ENCODE assay signal across 25 cellular contexts in the genomic region with DNA sequence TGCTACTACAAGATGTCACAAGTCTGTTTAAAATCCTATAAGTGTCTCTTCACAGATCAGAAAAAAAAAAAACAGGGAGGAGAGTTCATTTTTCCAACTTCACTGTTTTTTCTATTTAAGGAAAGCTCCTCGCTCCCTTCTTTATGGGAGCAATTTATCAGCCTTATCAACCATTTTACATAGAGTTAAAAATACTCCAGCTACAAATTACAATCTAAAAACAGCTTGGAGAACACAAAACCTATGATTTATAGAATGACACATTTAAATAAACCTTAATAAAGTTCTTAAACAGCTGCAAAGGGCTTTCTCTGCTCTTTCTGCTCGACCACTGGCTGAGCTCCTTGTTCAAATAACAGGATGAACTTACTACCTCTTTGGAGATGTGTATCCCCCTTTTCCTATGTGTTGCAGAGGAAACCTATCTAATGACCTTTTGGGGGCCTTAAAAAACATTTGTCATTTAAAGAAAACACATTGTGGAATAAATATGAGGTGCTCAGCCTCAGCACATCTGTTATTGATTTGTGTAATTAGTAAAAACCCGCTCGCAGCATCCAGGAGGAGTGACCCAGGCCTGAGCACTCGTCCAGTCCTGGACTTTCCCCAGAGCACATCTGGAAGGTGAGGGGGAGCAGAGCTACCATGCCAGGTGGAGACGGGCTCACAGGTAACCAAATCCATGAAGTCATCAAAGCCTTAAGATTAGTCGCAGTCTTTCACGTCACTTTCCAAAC.
DNase-seq lines count a peak whose midpoint lies in the region; ATAC-seq and TF ChIP-seq lines count a peak whose summit lies in the region.
"Had no signal": no experiment of that assay in that cellular context is flagged by ENCODE, and none has a peak within 500 bp of the region (broad histone marks: within the 10 kb centered on the region; RNA-seq: fewer than 3 reads in every experiment).

No MANE protein-coding gene starts in this region.

- H3K27me3 ChIP-seq in adrenal gland (no peaks in the 10 kb centered on the region), sigmoid colon (no peaks in the 10 kb centered on the region)
- H3K27me3 ChIP-seq in CD4-positive, alpha-beta T cell (ENCODE audit: control insufficient read depth, insufficient read depth, low read length), result no peaks in the 10 kb centered on the region
- H3K27me3 ChIP-seq: gastrocnemius medialis had no signal

- no peaks in the 10 kb centered on the region for H3K27me3 Mint-ChIP-seq in CD14-positive monocyte (ENCODE audit: low read depth in 3 of 3)
- H3K27me3 Mint-ChIP-seq in CD4-positive, alpha-beta T cell, result no peaks in the 10 kb centered on the region
- H3K27me3 Mint-ChIP-seq: activated CD4-positive, alpha-beta T cell treated with anti-CD3 and anti-CD28 coated beads, Interleukin-2, amount 10 ng/mL, durations not matched to agents 7 days and 5 days had no signal

- no peaks in the 10 kb centered on the region for H3K9me2 ChIP-seq in OCI-LY7 (ENCODE audit: insufficient read depth, low read length)

- CTCF ChIA-PET in OCI-LY7 (lab: Charles Lee; ENCODE audit: unreplicated experiment), result no interaction called here
- CTCF ChIA-PET in CD4-positive, alpha-beta T cell (lab: Charles Lee), result no interaction called here

- intact Hi-C loops in adrenal gland (cut with DNase I), result no loop called here
- intact Hi-C loops in sigmoid colon (cut with DNase I), result no loop called here
- intact Hi-C loops in CD14-positive monocyte (cut with micrococcal nuclease), result no loop called here
- intact Hi-C loops in OCI-LY7 (cut with micrococcal nuclease; ENCODE audit: unreplicated experiment), result no loop called here
- intact Hi-C loops in CD4-positive, alpha-beta T cell (cut with DNase I, micrococcal nuclease), result no loop called here

- BruUV-seq in OCI-LY7 (replicated peaks; lab: Mats Ljungman, UMichigan), result no TSS peak

- WGBS in adrenal gland, 4 donors, result 42 to 61% (median 52%) methylated on average over 8 of the region's 8 CpGs
- 81 to 87% methylated on average over 8 of the region's 8 CpGs for WGBS in sigmoid colon, 2 donors

- peaks cover 62 to 67% of the 10 kb centered on the region in 2 donors for H3K36me3 Mint-ChIP-seq in CD14-positive monocyte
- H3K36me3 Mint-ChIP-seq in CD4-positive, alpha-beta T cell (ENCODE audit: low read depth), result no peaks in the 10 kb centered on the region
- H3K36me3 Mint-ChIP-seq: WTC11 had no signal

- peak overlapping the region in 3 of 5 donors; percentile 33 to 49 (median 39) for H3K27ac ChIP-seq in adrenal gland
- peak overlapping the region; percentile 38 to 79 (median 58) for H3K27ac ChIP-seq in sigmoid colon
- no peak overlapping the region for H3K27ac ChIP-seq in OCI-LY7 (ENCODE audit: low read depth, low read length, poor library complexity, severe bottlenecking)
- no peak overlapping the region for H3K27ac ChIP-seq in CD4-positive, alpha-beta T cell (ENCODE audit: low read depth, low read length)
- H3K27ac ChIP-seq: C4-2B, lower lobe of right lung, RWPE1 had no signal

- H3K4me1 ChIP-seq in adrenal gland (replicated peaks in 1 of 2) (peaks cover 0 to 13% of the 10 kb centered on the region in 2 donors), sigmoid colon (peaks cover 0 to 24% (median 24%) of the 10 kb centered on the region in 4 donors), OCI-LY7 (ENCODE audit: insufficient read depth, low read length, poor library complexity, severe bottlenecking) (no peaks in the 10 kb centered on the region)
- H3K4me1 ChIP-seq: gastrocnemius medialis, lower lobe of right lung had no signal

- H3K9me3 Mint-ChIP-seq in CD14-positive monocyte, result no peaks in the 10 kb centered on the region
- no peaks in the 10 kb centered on the region for H3K9me3 Mint-ChIP-seq in CD4-positive, alpha-beta T cell
- H3K9me3 Mint-ChIP-seq: activated CD4-positive, alpha-beta T cell treated with anti-CD3 and anti-CD28 coated beads, Interleukin-2, amount 10 ng/mL, durations not matched to agents 7 days and 5 days; activated T-cell treated with anti-CD3 and anti-CD28 coated beads, Interleukin-2, amount 50 U/mL, for 4 hours; HFFc6; nephron progenitor cell had no signal

- peak overlapping the region in 3 of 7 donors; percentile 11 to 77 (median 48) for H3K27ac Mint-ChIP-seq in CD14-positive monocyte
- no peak overlapping the region for H3K27ac Mint-ChIP-seq in CD4-positive, alpha-beta T cell
- H3K27ac Mint-ChIP-seq: activated CD4-positive, alpha-beta T cell treated with anti-CD3 and anti-CD28 coated beads, Interleukin-2, amount 10 ng/mL, durations not matched to agents 7 days and 5 days; HFFc6; nephron progenitor cell; WTC11 had no signal

- H3K4me3 Mint-ChIP-seq in CD14-positive monocyte, result no peak overlapping the region
- H3K4me3 Mint-ChIP-seq in CD4-positive, alpha-beta T cell, result no peak overlapping the region
- H3K4me3 Mint-ChIP-seq: activated CD4-positive, alpha-beta T cell treated with anti-CD3 and anti-CD28 coated beads, Interleukin-2, amount 10 ng/mL, durations not matched to agents 7 days and 5 days; activated T-cell treated with anti-CD3 and anti-CD28 coated beads, Interleukin-2, amount 50 U/mL, for 4 hours; HFFc6; nephron progenitor cell; WTC11 had no signal

- H4K20me1 ChIP-seq in OCI-LY7 (ENCODE audit: insufficient read depth, low read length), result no peaks in the 10 kb centered on the region

- ATAC-seq in GM21423 (IDR thresholded peaks at IDR 0.05; ENCODE audit: unreplicated experiment), result no peak
- ATAC-seq in CD4-positive, alpha-beta T cell (ENCODE audit: poor library complexity), result no peak
- ATAC-seq: activated T-cell treated with anti-CD3 and anti-CD28 coated beads, Interleukin-2, amount 50 U/mL, for 4 hours; gastrocnemius medialis; lower lobe of right lung; WTC11 had no signal

- H3K4me1 Mint-ChIP-seq in CD14-positive monocyte, result no peaks in the 10 kb centered on the region
- H3K4me1 Mint-ChIP-seq in CD4-positive, alpha-beta T cell (ENCODE audit: low read depth), result no peaks in the 10 kb centered on the region
- H3K4me1 Mint-ChIP-seq: activated CD4-positive, alpha-beta T cell treated with anti-CD3 and anti-CD28 coated beads, Interleukin-2, amount 10 ng/mL, durations not matched to agents 7 days and 5 days; nephron progenitor cell had no signal

- DNase-seq in adrenal gland, result no peak
- DNase-seq in fibroblast of villous mesenchyme (ENCODE audit: low read depth), result peak; percentile 56
- no peak for DNase-seq in sigmoid colon
- no peak for DNase-seq in CD14-positive monocyte (ENCODE audit: low spot score)
- DNase-seq in OCI-LY7 (ENCODE audit: low spot score), result no peak
- DNase-seq in CD4-positive, alpha-beta T cell, result no peak
- DNase-seq: activated CD4-positive, alpha-beta T cell treated with anti-CD3 and anti-CD28 coated beads, Interleukin-2, amount 10 ng/mL, durations not matched to agents 7 days and 5 days; activated gamma-delta T cell treated with Interleukin-2 at 50 U/mL for 16 hours; activated T-cell treated with anti-CD3 and anti-CD28 coated beads, Interleukin-2, amount 50 U/mL, for 4 hours; cortex of kidney; DMS79 treated with DMSO at 0.1 percent for 48 hours; effector memory CD4-positive, alpha-beta T cell; gastrocnemius medialis; GF-D8; HFFc6; KG1; lower lobe of right lung; NCI-H1930; NCI-H510A treated with DMSO at 0.1 percent for 48 hours; nephron progenitor cell; stimulated activated naive CD4-positive, alpha-beta T cell treated with Interleukin-2 at 50 U/mL for 16 hours had no signal

- H3K36me3 ChIP-seq in adrenal gland (replicated peaks in 1 of 2), result no peaks in the 10 kb centered on the region
- H3K36me3 ChIP-seq in sigmoid colon, result no peaks in the 10 kb centered on the region
- H3K36me3 ChIP-seq in OCI-LY7 (ENCODE audit: insufficient read depth, low read length), result no peaks in the 10 kb centered on the region
- H3K36me3 ChIP-seq: gastrocnemius medialis, lower lobe of right lung had no signal

- TF ChIP-seq CTCF in adrenal gland (IDR thresholded peaks at IDR 0.05), result no peak
- TF ChIP-seq CTCF in fibroblast of villous mesenchyme (IDR thresholded peaks at IDR 0.05; ENCODE audit: insufficient read depth, low read depth, low read length), result no peak
- TF ChIP-seq CTCF in sigmoid colon (IDR thresholded peaks at IDR 0.05), result no peak
- no peak for TF ChIP-seq CTCF in CD14-positive monocyte (IDR thresholded peaks at IDR 0.05)
- no peak for TF ChIP-seq CTCF in OCI-LY7 (conservative IDR thresholded peaks at IDR 0.05; ENCODE audit: low read length)
- no peak for TF ChIP-seq CTCF in CD4-positive, alpha-beta T cell (IDR thresholded peaks at IDR 0.05)

- H3K9me3 ChIP-seq in adrenal gland (replicated peaks in 1 of 3) (no peaks in the 10 kb centered on the region), sigmoid colon (no peaks in the 10 kb centered on the region), OCI-LY7 (ENCODE audit: low read length) (no peaks in the 10 kb centered on the region)
- no peaks in the 10 kb centered on the region for H3K9me3 ChIP-seq in CD4-positive, alpha-beta T cell (ENCODE audit: control insufficient read depth, low read length)
- H3K9me3 ChIP-seq: gastrocnemius medialis, lower lobe of right lung had no signal

- no peak overlapping the region for H3K4me2 ChIP-seq in OCI-LY7 (ENCODE audit: low read length)

- H2AFZ ChIP-seq in OCI-LY7 (ENCODE audit: low read length), result no peak overlapping the region

- H3K4me3 ChIP-seq in adrenal gland (no peak overlapping the region), fibroblast of villous mesenchyme (ENCODE audit: low read depth, low read length) (no peak overlapping the region), sigmoid colon (no peak overlapping the region), OCI-LY7 (ENCODE audit: low read depth, low read length, poor library complexity, severe bottlenecking) (no peak overlapping the region)
- H3K4me3 ChIP-seq: gastrocnemius medialis, lower lobe of right lung had no signal

- POLR2A ChIA-PET in OCI-LY7 (lab: Charles Lee), result no interaction called here
- POLR2A ChIA-PET in CD4-positive, alpha-beta T cell (lab: Charles Lee), result no interaction called here

- TF ChIP-seq POLR2A in adrenal gland (IDR thresholded peaks at IDR 0.05) (no peak), sigmoid colon (IDR thresholded peaks at IDR 0.05) (no peak)

- H3K79me2 ChIP-seq in OCI-LY7 (ENCODE audit: insufficient read depth, low read depth, low read length), result no peaks in the 10 kb centered on the region

- peak in 1 of 4 donors; percentile 21 for TF ChIP-seq EP300 in sigmoid colon (IDR thresholded peaks at IDR 0.05)

Comparison
In these comparisons a context has a peak if more than half of its experiments do, and no peak if none do; other contexts are left out.
1. H3K27ac ChIP-seq: peak in adrenal gland (3 of 5) and sigmoid colon (4 of 4); none in OCI-LY7 (single experiment) and CD4-positive, alpha-beta T cell (single experiment).